ENCODE assay signal across 8 cellular contexts in the genomic region with DNA sequence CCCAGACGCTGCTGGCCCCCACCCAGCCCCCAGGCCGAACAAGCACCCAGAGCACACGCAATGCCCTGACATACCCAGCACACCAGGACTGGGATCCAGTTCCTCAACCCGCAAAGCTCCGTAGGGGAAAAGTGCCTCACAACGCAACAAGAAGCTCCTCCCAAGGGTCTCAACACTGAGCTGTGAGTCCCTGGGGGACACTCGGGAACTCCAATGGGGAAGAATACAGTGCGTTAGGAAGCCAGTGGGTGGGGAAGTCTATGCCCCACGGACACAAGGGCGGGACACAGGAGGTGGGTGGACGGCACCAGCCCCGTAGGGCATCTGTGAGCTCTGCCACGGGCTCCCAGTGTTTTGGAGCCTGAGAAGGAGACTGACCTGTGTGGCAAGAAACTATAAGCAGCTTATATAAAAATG. TPM values are rescaled to one million over a fixed set of nuclear protein-coding genes. Genes with fewer than 3 reads are reported as not detected.
DNase-seq lines count a peak whose midpoint lies in the region; ATAC-seq and TF ChIP-seq lines count a peak whose summit lies in the region.

No MANE protein-coding gene starts in this region.

- peak overlapping the region in 3 of 4 donors; percentile 98 to 100 (median 99) for H3K27ac ChIP-seq in Peyer's patch

- no peak for TF ChIP-seq POLR2A in Peyer's patch (IDR thresholded peaks at IDR 0.05)

- peaks cover 3 to 36% (median 24%) of the 10 kb centered on the region in 4 donors for H3K4me1 ChIP-seq in Peyer's patch

- no peaks in the 10 kb centered on the region for H3K27me3 ChIP-seq in Peyer's patch

- peaks cover 40% of the 10 kb centered on the region for H3K36me3 Mint-ChIP-seq in stimulated activated effector memory CD8-positive, alpha-beta T cell treated with anti-CD3 and anti-CD28 coated beads, Interleukin-12 subunit alpha, Interleukin-12 subunit beta, amount 100 ng/mL, for 72 hours

- no peak for TF ChIP-seq CTCF in Peyer's patch (IDR thresholded peaks at IDR 0.05)
- no peak for TF ChIP-seq CTCF in epithelial cell of proximal tubule (conservative IDR thresholded peaks at IDR 0.05; ENCODE audit: low read depth, low read length)
- no peak for TF ChIP-seq CTCF in GM13976 (IDR thresholded peaks at IDR 0.05; ENCODE audit: borderline replicate concordance, control extremely low read depth, extremely low read depth, insufficient read depth, missing control alignments)

- DNase-seq in NCI-H2227 (lab: John Stamatoyannopoulos, UW; ENCODE audit: unreplicated experiment) (peak; percentile 48), NCI-H2227 treated with DMSO at 0.1 percent for 48 hours (lab: John Stamatoyannopoulos, UW) (no peak), Peyer's patch (no peak), epithelial cell of proximal tubule (ENCODE audit: low read depth) (no peak), GM13976 (ENCODE audit: low spot score) (no peak), foreskin melanocyte (no peak), HuH-7.5 (ENCODE audit: low spot score) (no peak)
- no peak for DNase-seq in stimulated activated effector memory CD8-positive, alpha-beta T cell treated with anti-CD3 and anti-CD28 coated beads, Interleukin-12 subunit alpha, Interleukin-12 subunit beta, amount 100 ng/mL, for 72 hours (ENCODE audit: low spot score in 2 of 2)

- peak overlapping the region; percentile 96 for H3K27ac Mint-ChIP-seq in stimulated activated effector memory CD8-positive, alpha-beta T cell treated with anti-CD3 and anti-CD28 coated beads, Interleukin-12 subunit alpha, Interleukin-12 subunit beta, amount 100 ng/mL, for 72 hours

- H3K4me3 Mint-ChIP-seq in stimulated activated effector memory CD8-positive, alpha-beta T cell treated with anti-CD3 and anti-CD28 coated beads, Interleukin-12 subunit alpha, Interleukin-12 subunit beta, amount 100 ng/mL, for 72 hours = peak overlapping the region; percentile 85

- no peaks in the 10 kb centered on the region for H3K9me3 Mint-ChIP-seq in stimulated activated effector memory CD8-positive, alpha-beta T cell treated with anti-CD3 and anti-CD28 coated beads, Interleukin-12 subunit alpha, Interleukin-12 subunit beta, amount 100 ng/mL, for 72 hours

- no peak for ATAC-seq in stimulated activated effector memory CD8-positive, alpha-beta T cell treated with anti-CD3 and anti-CD28 coated beads, Interleukin-12 subunit alpha, Interleukin-12 subunit beta, amount 100 ng/mL, for 72 hours

- peaks cover 47% of the 10 kb centered on the region for H3K4me1 Mint-ChIP-seq in stimulated activated effector memory CD8-positive, alpha-beta T cell treated with anti-CD3 and anti-CD28 coated beads, Interleukin-12 subunit alpha, Interleukin-12 subunit beta, amount 100 ng/mL, for 72 hours

- H3K36me3 ChIP-seq in Peyer's patch = peaks cover 0 to 14% (median 0%) of the 10 kb centered on the region in 3 donors

- H3K9me3 ChIP-seq in Peyer's patch = no peaks in the 10 kb centered on the region

- in situ Hi-C loops in GM13976 (cut with MboI; ENCODE audit: low sequenced_read_pairs, unreplicated experiment) = no loop called here

- peak overlapping the region in 2 of 4 donors; percentile 93 to 95 for H3K4me3 ChIP-seq in Peyer's patch
- peak overlapping the region; percentile 97 for H3K4me3 ChIP-seq in epithelial cell of proximal tubule (ENCODE audit: low read depth, low read length)

RNA-seq across cellular contexts. Expression of a gene that starts 1.6 kb away (rescaled TPM):
- total RNA-seq in Peyer's patch (10 to 100 TPM; 14.9 to 56.2 (median 47.0) TPM), epithelial cell of proximal tubule (38.2 and 40.4 TPM in 2 replicates)

RNA-seq across cellular contexts. Expression of a gene that starts 2.2 kb away (rescaled TPM):
- 10 to 100 TPM; 10.7 to 58.9 (median 44.5) TPM for total RNA-seq in Peyer's patch
- 10.7 and 20.8 TPM in 2 replicates for total RNA-seq in epithelial cell of proximal tubule

RNA-seq across cellular contexts. Expression of a gene that starts 12.6 kb away (rescaled TPM):
- total RNA-seq in Peyer's patch (100 to 1,000 TPM; 258 to 710 (median 672) TPM), epithelial cell of proximal tubule (145 and 151 TPM in 2 replicates)

RNA-seq across cellular contexts. Expression of a gene that starts 53.8 kb away (rescaled TPM):
- 100 to 1,000 TPM; 140 to 175 (median 149) TPM for total RNA-seq in Peyer's patch
- 332 and 365 TPM in 2 replicates for total RNA-seq in epithelial cell of proximal tubule

RNA-seq across cellular contexts. Expression of a gene that starts 56.4 kb away (rescaled TPM):
- total RNA-seq in Peyer's patch = 1 to 10 TPM in 2 of 4 donors, not detected in 2; 1.6 to 3.0 TPM
- not detected in 2 replicates for total RNA-seq in epithelial cell of proximal tubule
